19 cellular contexts compared by ENCODE assay signal in the genomic region with DNA sequence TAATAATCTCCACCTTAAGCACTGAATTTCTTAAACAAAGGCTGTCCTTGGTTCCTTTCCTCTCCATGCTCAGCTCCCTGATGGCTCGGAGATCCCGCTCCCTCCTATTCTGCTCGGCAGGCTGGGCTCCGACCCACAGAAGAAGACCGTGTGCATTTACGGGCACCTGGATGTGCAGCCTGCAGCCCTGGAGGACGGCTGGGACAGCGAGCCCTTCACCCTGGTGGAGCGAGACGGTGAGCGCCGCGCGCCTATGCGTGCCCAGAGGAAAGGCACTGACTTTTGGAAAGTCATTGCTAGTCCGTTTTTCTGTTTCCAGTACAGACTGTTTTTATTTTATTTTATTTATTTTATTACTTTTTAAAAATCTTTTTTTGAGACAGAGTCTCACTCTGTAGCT. TPM values are rescaled to one million over a fixed set of nuclear protein-coding genes. Genes with fewer than 3 reads are reported as not detected.
"Had no signal": no experiment of that assay in that cellular context is flagged by ENCODE, and none has a peak within 500 bp of the region (broad histone marks: within the 10 kb centered on the region; RNA-seq: fewer than 3 reads in every experiment).

No MANE protein-coding gene starts in this region.

- H3K9ac ChIP-seq: SK-N-SH had no signal

- H3K4me3 Mint-ChIP-seq: T-helper 2 cell treated with Interferon-gamma antibody and Interleukin-4, amounts not matched to agents 5 μg/mL and 100 μg/mL, for 36 hours had no signal

- ATAC-seq: esophagus mucosa; gastrocnemius medialis; naive thymus-derived CD4-positive, alpha-beta T cell; stimulated activated naive B cell treated with anti-CD40 and anti-IgM and Interleukin-4, amounts not matched to agents 10 μg/mL and 1 μg/mL and 100 μg/mL, for 72 hours had no signal

- H3K27me3 Mint-ChIP-seq: naive thymus-derived CD4-positive, alpha-beta T cell; stimulated activated naive B cell treated with anti-CD40 and anti-IgM and Interleukin-4, amounts not matched to agents 10 μg/mL and 1 μg/mL and 100 μg/mL, for 72 hours had no signal

- H3K9me3 ChIP-seq: gastrocnemius medialis, neutrophil, pancreas, SK-N-SH, tibial artery had no signal

- H3K27me3 ChIP-seq: brain microvascular endothelial cell, gastrocnemius medialis, neutrophil, pancreas, tibial artery had no signal

- H3K4me1 ChIP-seq: gastrocnemius medialis, tibial artery had no signal

- H3K27ac ChIP-seq: brain microvascular endothelial cell, gastrocnemius medialis, neutrophil, tibial artery had no signal

- H3K27ac Mint-ChIP-seq: stimulated activated naive B cell treated with anti-CD40 and anti-IgM and Interleukin-4, amounts not matched to agents 10 μg/mL and 1 μg/mL and 100 μg/mL, for 72 hours; T-helper 2 cell treated with Interferon-gamma antibody and Interleukin-4, amounts not matched to agents 5 μg/mL and 100 μg/mL, for 36 hours had no signal

- H3K4me3 ChIP-seq: gastrocnemius medialis, pancreas, tibial artery had no signal

- H3K9me3 Mint-ChIP-seq: naive thymus-derived CD4-positive, alpha-beta T cell; stimulated activated naive B cell treated with anti-CD40 and anti-IgM and Interleukin-4, amounts not matched to agents 10 μg/mL and 1 μg/mL and 100 μg/mL, for 72 hours; T-helper 2 cell treated with Interferon-gamma antibody and Interleukin-4, amounts not matched to agents 5 μg/mL and 100 μg/mL, for 36 hours had no signal

- DNase-seq: activated CD4-positive, alpha-beta T cell treated with anti-CD3 and anti-CD28 coated beads for 48 hours; activated CD4-positive, CD25-positive, alpha-beta regulatory T cell; activated naive CD4-positive, alpha-beta T cell; activated T-cell treated with anti-CD3 and anti-CD28 coated beads for 4 hours; aorta; brain microvascular endothelial cell; central memory CD4-positive, alpha-beta T cell; effector CD4-positive, alpha-beta T cell; gastrocnemius medialis; mesenchymal stem cell; naive thymus-derived CD4-positive, alpha-beta T cell; SK-N-SH; stimulated activated naive B cell treated with anti-CD40 and anti-IgM and Interleukin-4, amounts not matched to agents 10 μg/mL and 1 μg/mL and 100 μg/mL, for 72 hours; tibial artery had no signal

RNA-seq across cellular contexts. Expression of a gene that starts 28.5 kb away (rescaled TPM):
- total RNA-seq: esophagus mucosa, gastrocnemius medialis, pulmonary artery endothelial cell had no signal
- polyA plus RNA-seq: SK-N-SH had no signal

RNA-seq across cellular contexts. Expression of a gene that starts 48.7 kb away (rescaled TPM):
- total RNA-seq: aorta; esophagus mucosa; naive thymus-derived CD4-positive, alpha-beta T cell; pulmonary artery endothelial cell had no signal
- polyA plus RNA-seq: naive thymus-derived CD4-positive, alpha-beta T cell; SK-N-SH had no signal
